In the genomic region with DNA sequence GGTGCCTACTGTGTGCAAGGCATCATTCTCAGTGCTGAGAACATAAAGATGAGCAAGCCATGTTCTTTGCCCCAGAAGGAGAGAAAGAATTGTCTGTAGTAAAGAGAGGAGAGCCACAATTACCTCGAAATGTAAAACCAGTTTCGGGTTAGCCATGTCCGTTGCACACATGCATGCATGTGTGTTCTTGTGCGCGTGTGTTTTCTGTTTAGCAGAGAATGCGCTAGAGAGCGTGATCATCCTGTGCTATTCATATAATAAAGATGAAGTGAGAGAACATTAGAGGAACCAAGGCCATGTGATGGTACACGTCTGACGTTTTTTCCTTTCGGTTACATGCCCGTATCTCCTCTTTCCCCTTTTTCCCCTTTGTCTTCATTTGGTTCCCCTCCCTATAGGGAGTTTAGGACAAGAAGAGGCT, we compare ENCODE assay signal across 8 cellular contexts.
DNase-seq lines count a peak whose midpoint lies in the region; ATAC-seq and TF ChIP-seq lines count a peak whose summit lies in the region.

No MANE protein-coding gene starts in this region.

- ATAC-seq in heart left ventricle (peak in 3 of 4 donors; percentile 11 to 29 (median 13)), Right ventricle myocardium inferior (no peak), HG03108 (IDR thresholded peaks at IDR 0.05; ENCODE audit: unreplicated experiment) (peak; percentile 33)

- peaks cover 0 to 16% (median 7%) of the 10 kb centered on the region in 9 donors for H3K36me3 ChIP-seq in heart left ventricle
- H3K36me3 ChIP-seq in transverse colon, result no peaks in the 10 kb centered on the region
- no peaks in the 10 kb centered on the region for H3K36me3 ChIP-seq in uterus

- TF ChIP-seq EP300 in transverse colon (IDR thresholded peaks at IDR 0.05; ENCODE audit: low read depth), result no peak

- H3K4me1 ChIP-seq in heart left ventricle (peaks cover 0 to 98% (median 54%) of the 10 kb centered on the region in 12 donors), transverse colon (peaks cover 0 to 10% (median 0%) of the 10 kb centered on the region in 4 donors), uterus (no peaks in the 10 kb centered on the region)

- H3K4me3 ChIP-seq in heart left ventricle, result peak overlapping the region in 1 of 12 donors; percentile 45
- H3K4me3 ChIP-seq in transverse colon, result peak overlapping the region in 1 of 4 donors; percentile 16
- H3K4me3 ChIP-seq in uterus, result no peak overlapping the region

- intact Hi-C loops in heart left ventricle (cut with DNase I) (loop anchor here in 4 of 10 donors (5.0 to 10.0 kb wide), 2 partner anchors 89 to 91 kb away; no protein-coding TSS in a partner anchor), Right ventricle myocardium inferior (cut with DNase I) (loop anchor here (5.0 kb wide), 1 partner anchor 86 kb away; no protein-coding TSS in a partner anchor), transverse colon (cut with DNase I; ENCODE audit: low total_unique reads) (no loop called here), uterus (cut with DNase I; ENCODE audit: low total_unique reads) (no loop called here)

- in situ Hi-C loops in transverse colon (cut with MboI; ENCODE audit: low pct_ligation_motif_present in 1 of 4, low pct_unique_long_range_greater_than_20kb in 1 of 4, low sequenced_read_pairs in 3 of 4), result no loop called here

- H3K9me3 ChIP-seq in heart left ventricle (no peaks in the 10 kb centered on the region), transverse colon (no peaks in the 10 kb centered on the region), uterus (no peaks in the 10 kb centered on the region)

- TF ChIP-seq CTCF in heart left ventricle (IDR thresholded peaks at IDR 0.05), result no peak
- TF ChIP-seq CTCF in transverse colon (IDR thresholded peaks at IDR 0.05), result no peak
- no peak for TF ChIP-seq CTCF in uterus (IDR thresholded peaks at IDR 0.05)

- TF ChIP-seq POLR2A in heart left ventricle (IDR thresholded peaks at IDR 0.05) (no peak), transverse colon (IDR thresholded peaks at IDR 0.05) (no peak), uterus (IDR thresholded peaks at IDR 0.05) (no peak)

- H3K27me3 ChIP-seq in heart left ventricle (no peaks in the 10 kb centered on the region), transverse colon (no peaks in the 10 kb centered on the region), uterus (no peaks in the 10 kb centered on the region)

- H3K27ac ChIP-seq in heart left ventricle (peak overlapping the region in 6 of 12 donors; percentile 17 to 98 (median 42)), caudate nucleus (ENCODE audit: low read depth, low read length) (peak overlapping the region; percentile 55), transverse colon (peak overlapping the region; percentile 51 to 59 (median 58)), uterus (no peak overlapping the region)

- DNase-seq in heart left ventricle (no peak), Right ventricle myocardium inferior (ENCODE audit: missing footprints) (no peak), caudate nucleus (lab: John Stamatoyannopoulos, UW) (no peak), transverse colon (peak; percentile 35), kidney tubule cell (ENCODE audit: low spot score) (no peak), NCI-H1694 (lab: John Stamatoyannopoulos, UW) (no peak), uterus (no peak)

- WGBS in heart left ventricle, 4 donors, result 86 to 91% (median 90%) methylated on average over 11 of the region's 11 CpGs
- 62 to 76% methylated on average over 11 of the region's 11 CpGs for WGBS in transverse colon (ENCODE audit: low coverage in 1 of 2), 2 donors

Comparison
In these comparisons a context has a peak if more than half of its experiments do, and no peak if none do; other contexts are left out.
1. H3K27ac ChIP-seq: peak in caudate nucleus (single experiment) and transverse colon (4 of 4); none in uterus (0 of 2).